ENCODE assay signal across 12 cellular contexts in the genomic region with DNA sequence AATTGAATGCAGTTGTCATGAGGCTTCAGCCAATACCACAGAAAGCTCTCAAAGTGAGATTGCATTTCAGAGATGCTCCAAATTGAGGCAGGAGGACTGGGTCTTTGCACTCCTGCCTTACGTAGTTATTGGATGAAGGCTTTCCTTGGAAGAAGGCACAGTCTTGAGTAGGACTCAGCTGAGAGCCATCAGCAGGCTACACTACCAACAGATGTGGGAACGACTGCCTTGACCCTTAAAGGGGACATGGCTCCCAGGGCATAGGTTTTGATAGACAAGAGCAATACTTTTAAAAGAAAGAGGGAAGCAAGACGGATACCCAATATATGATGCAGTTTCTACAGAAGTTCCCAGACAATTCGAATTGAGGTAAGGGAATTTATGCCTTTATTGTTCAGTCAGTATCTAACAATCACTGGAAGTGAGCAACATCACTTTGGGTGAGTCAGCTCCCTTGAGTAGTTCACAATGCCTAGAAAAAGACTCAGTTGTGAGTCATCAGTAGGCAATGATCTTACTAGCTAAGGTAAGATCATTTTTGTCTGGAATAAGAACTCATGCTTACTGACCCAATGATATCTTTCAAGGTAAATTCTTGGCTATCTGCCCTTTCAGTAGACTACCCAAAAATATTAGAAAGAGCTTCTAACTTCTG.
DNase-seq lines count a peak whose midpoint lies in the region; ATAC-seq and TF ChIP-seq lines count a peak whose summit lies in the region.
"Had no signal": no experiment of that assay in that cellular context is flagged by ENCODE, and none has a peak within 500 bp of the region (broad histone marks: within the 10 kb centered on the region; RNA-seq: fewer than 3 reads in every experiment).

No MANE protein-coding gene starts in this region.

- peak overlapping the region; percentile 62 for H3K27ac Mint-ChIP-seq in endothelial cell (ENCODE audit: unreplicated experiment)
- H3K27ac Mint-ChIP-seq: activated T-helper 1 cell treated with anti-CD3 and anti-CD28 coated beads, Interleukin-12 subunit alpha, Interleukin-12 subunit beta, Interleukin-2, Interleukin-4 antibody, amounts not matched to agents 30 ng/mL and 10 ng/mL and 1 ng/mL, durations not matched to agents 14 hours and 24 hours and 36 hours had no signal

- DNase-seq in GM23248, result peak; percentile 96
- peak; percentile 92 for DNase-seq in NCI-H226
- no peak for DNase-seq in endothelial cell (ENCODE audit: low spot score)
- peak; percentile 48 for DNase-seq in osteoblast (ENCODE audit: insufficient read length, low spot score, missing footprints)
- DNase-seq in NAMALWA (ENCODE audit: low spot score), result no peak
- DNase-seq in cerebellum (ENCODE audit: low spot score), result no peak
- DNase-seq: left ventricle myocardium superior, NCI-H748 treated with DMSO at 0.1 percent for 48 hours, T1000 had no signal

- no peaks in the 10 kb centered on the region for H3K9me3 ChIP-seq in GM23248 (ENCODE audit: low read depth)
- H3K9me3 ChIP-seq in osteoblast (ENCODE audit: low read depth, low read length), result no peaks in the 10 kb centered on the region
- H3K9me3 ChIP-seq: right atrium auricular region had no signal

- peaks cover 5% of the 10 kb centered on the region for H3K9me3 Mint-ChIP-seq in endothelial cell (ENCODE audit: unreplicated experiment)
- H3K9me3 Mint-ChIP-seq: activated T-helper 1 cell treated with anti-CD3 and anti-CD28 coated beads, Interleukin-12 subunit alpha, Interleukin-12 subunit beta, Interleukin-2, Interleukin-4 antibody, amounts not matched to agents 30 ng/mL and 10 ng/mL and 1 ng/mL, durations not matched to agents 14 hours and 24 hours and 36 hours had no signal

- H3K4me1 ChIP-seq in GM23248 (ENCODE audit: insufficient read depth), result peaks cover 49% of the 10 kb centered on the region
- H3K4me1 ChIP-seq in osteoblast (ENCODE audit: insufficient read depth, low read length), result peaks cover 28% of the 10 kb centered on the region

- TF ChIP-seq CTCF in endothelial cell (IDR thresholded peaks at IDR 0.05; ENCODE audit: unreplicated experiment) (no peak), osteoblast (IDR thresholded peaks at IDR 0.05; ENCODE audit: extremely low read depth, low read depth, low read length) (no peak)

- H3K4me2 ChIP-seq in GM23248 (ENCODE audit: unreplicated experiment), result peak overlapping the region; percentile 23
- H3K4me2 ChIP-seq in osteoblast (ENCODE audit: insufficient read depth, low read length), result peak overlapping the region; percentile 48

- H3K27ac ChIP-seq in GM23248 (peak overlapping the region; percentile 40), osteoblast (ENCODE audit: low read depth, low read length) (peak overlapping the region; percentile 54)
- H3K27ac ChIP-seq: right atrium auricular region had no signal

- H3K9me2 ChIP-seq in GM23248 (ENCODE audit: insufficient read depth), result no peaks in the 10 kb centered on the region

- H3K4me3 ChIP-seq in GM23248, result no peak overlapping the region
- H3K4me3 ChIP-seq in osteoblast (ENCODE audit: insufficient read depth, low read length), result no peak overlapping the region
- H3K4me3 ChIP-seq: right atrium auricular region had no signal

- H3K27me3 Mint-ChIP-seq in endothelial cell (ENCODE audit: unreplicated experiment), result no peaks in the 10 kb centered on the region

- in situ Hi-C loops in GM23248 (cut with MboI), result no loop called here

- H3F3A ChIP-seq in GM23248 (ENCODE audit: insufficient read depth), result peaks cover 51% of the 10 kb centered on the region

- no peak overlapping the region for H3K4me3 Mint-ChIP-seq in endothelial cell (ENCODE audit: unreplicated experiment)
- H3K4me3 Mint-ChIP-seq: activated T-helper 1 cell treated with anti-CD3 and anti-CD28 coated beads, Interleukin-12 subunit alpha, Interleukin-12 subunit beta, Interleukin-2, Interleukin-4 antibody, amounts not matched to agents 30 ng/mL and 10 ng/mL and 1 ng/mL, durations not matched to agents 14 hours and 24 hours and 36 hours had no signal

- H3K36me3 Mint-ChIP-seq in endothelial cell (ENCODE audit: low read depth, unreplicated experiment), result no peaks in the 10 kb centered on the region

- H3K36me3 ChIP-seq in GM23248 (ENCODE audit: low read depth) (no peaks in the 10 kb centered on the region), osteoblast (ENCODE audit: insufficient read depth, low read length) (no peaks in the 10 kb centered on the region)
- H3K36me3 ChIP-seq: right atrium auricular region had no signal

- H3K27me3 ChIP-seq in GM23248 (replicated peaks; ENCODE audit: insufficient read depth), result no peaks in the 10 kb centered on the region
- no peaks in the 10 kb centered on the region for H3K27me3 ChIP-seq in osteoblast (ENCODE audit: insufficient read depth, low read length)
- H3K27me3 ChIP-seq: right atrium auricular region had no signal

- no peak overlapping the region for H3K9ac ChIP-seq in GM23248

- H3K79me2 ChIP-seq in GM23248 (ENCODE audit: insufficient read depth) (no peaks in the 10 kb centered on the region), osteoblast (ENCODE audit: insufficient read depth, low read length) (no peaks in the 10 kb centered on the region)

- 18 to 26% methylated on average over 4 of the region's 4 CpGs for WGBS in GM23248 (ENCODE audit: low coverage in 1 of 2, low lambda C conversion rate in 2 of 2, missing lambda C conversion rate in 2 of 2), 2 experiments

- H4K20me1 ChIP-seq in GM23248 (ENCODE audit: insufficient read depth) (no peaks in the 10 kb centered on the region), osteoblast (ENCODE audit: insufficient read depth, low read length) (no peaks in the 10 kb centered on the region)

- ATAC-seq in HG03139 (IDR thresholded peaks at IDR 0.05; ENCODE audit: unreplicated experiment), result no peak
- ATAC-seq: left ventricle myocardium superior had no signal

- H2AFZ ChIP-seq in GM23248, result no peak overlapping the region
- H2AFZ ChIP-seq in osteoblast (ENCODE audit: low read length), result no peak overlapping the region

- peaks cover 17% of the 10 kb centered on the region for H3K4me1 Mint-ChIP-seq in endothelial cell (ENCODE audit: unreplicated experiment)

Comparison
In these comparisons a context has a peak if more than half of its experiments do, and no peak if none do; other contexts are left out.
1. DNase-seq: peak in GM23248 (single experiment), NCI-H226 (single experiment) and osteoblast (single experiment); none in endothelial cell (single experiment), NAMALWA (single experiment) and cerebellum (single experiment).